Comparison of ENCODE assay signal across 18 cellular contexts in the genomic region with DNA sequence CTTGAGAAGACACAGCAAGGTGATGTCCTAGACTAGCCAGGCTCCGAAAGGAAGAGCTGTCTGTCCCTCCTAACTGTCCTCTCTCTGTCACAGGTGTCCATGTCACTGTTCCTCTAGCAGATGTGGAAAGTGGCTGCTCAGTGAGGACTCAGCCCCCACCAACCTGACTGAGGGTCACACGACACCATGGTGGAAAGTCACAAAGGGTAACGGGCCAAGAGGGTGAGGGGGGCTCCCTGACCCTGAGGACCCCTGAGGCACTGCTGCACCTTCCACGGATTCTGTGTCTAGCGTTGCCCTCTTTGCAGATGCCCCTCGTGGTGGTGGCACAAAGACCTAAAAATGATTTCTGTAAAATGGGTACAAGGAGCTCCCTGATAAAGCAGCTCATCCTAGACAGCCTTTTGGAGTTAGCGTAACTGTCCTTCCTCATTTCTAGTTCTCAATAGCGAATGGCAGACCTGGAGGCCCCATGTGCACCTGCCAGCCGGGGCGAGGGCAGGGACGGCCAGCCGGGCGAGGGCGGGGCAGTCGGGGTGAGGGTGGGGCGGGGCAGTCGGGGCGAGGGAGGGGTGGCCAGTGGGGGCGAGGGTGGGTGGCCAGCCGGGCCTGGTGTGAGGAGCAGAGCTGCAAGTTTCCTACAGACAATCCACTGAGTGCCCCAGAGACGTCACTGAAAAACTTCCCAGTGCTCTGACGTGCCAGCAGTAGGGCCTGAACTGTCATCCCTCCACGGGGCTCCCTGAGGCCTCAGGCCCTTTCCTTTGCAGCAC. TPM values are rescaled to one million over a fixed set of nuclear protein-coding genes. Genes with fewer than 3 reads are reported as not detected.
A peak's percentile ranks its signal among the peaks of the same experiment; 100 is the strongest.
DNase-seq lines count a peak whose midpoint lies in the region; ATAC-seq, FAIRE-seq and TF ChIP-seq lines count a peak whose summit lies in the region.
"Had no signal": no experiment of that assay in that cellular context is flagged by ENCODE, and none has a peak within 500 bp of the region (broad histone marks: within the 10 kb centered on the region; RNA-seq: fewer than 3 reads in every experiment).

No MANE protein-coding gene starts in this region.

- H2AFZ ChIP-seq in GM12878 (ENCODE audit: control insufficient read depth, low read depth, low read length), result no peak overlapping the region

- TF ChIP-seq EP300 in GM12878 (IDR thresholded peaks at IDR 0.05; ENCODE audit: borderline replicate concordance in 1 of 2, control insufficient read depth in 1 of 2, low read depth in 2 of 2, low read length in 2 of 2), result no peak
- TF ChIP-seq EP300 in gastroesophageal sphincter (IDR thresholded peaks at IDR 0.05), result no peak

- no peak overlapping the region for H3K4me2 ChIP-seq in GM12878 (ENCODE audit: control insufficient read depth, insufficient read depth)

- intact Hi-C loops in Caco-2 (cut with micrococcal nuclease; ENCODE audit: unreplicated experiment) (no loop called here), GM12878 (cut with micrococcal nuclease; ENCODE audit: unreplicated experiment) (no loop called here)

- no peak for TF ChIP-seq RAD21 in GM12878 (IDR thresholded peaks at IDR 0.05; ENCODE audit: insufficient read depth, low read depth, low read length)

- RAD21 ChIA-PET in GM12878 (lab: Charles Lee; ENCODE audit: unreplicated experiment), result no interaction called here

- SMC1A ChIA-PET in GM12878 (lab: Charles Lee; ENCODE audit: uncharacterized antibody, unreplicated experiment), result no interaction called here

- H3K9me3 ChIP-seq in Caco-2 (no peaks in the 10 kb centered on the region), GM12878 (replicated peaks; ENCODE audit: control insufficient read depth, insufficient read depth, low read length) (no peaks in the 10 kb centered on the region), lung (ENCODE audit: control insufficient read depth in 2 of 2, insufficient read depth in 1 of 2, low read length in 1 of 2) (peaks cover 0 to 2% of the 10 kb centered on the region in 2 donors), BE2C (no peaks in the 10 kb centered on the region), gastroesophageal sphincter (no peaks in the 10 kb centered on the region)
- H3K9me3 ChIP-seq: left lung, neutrophil had no signal

- in situ Hi-C loops in GM12878 (cut with MboI), result no loop called here

- CTCF ChIA-PET in Caco-2 (lab: Charles Lee), result no interaction called here
- CTCF ChIA-PET in GM12878 (lab: Yijun Ruan, JAX), result no interaction called here

- FAIRE-seq in GM12878 (lab: Jason Lieb, UNC), result no peak
- FAIRE-seq: astrocyte had no signal

- H4K20me1 ChIP-seq in GM12878 (ENCODE audit: control insufficient read depth, insufficient read depth), result no peaks in the 10 kb centered on the region

- H3K36me3 ChIP-seq in Caco-2 (ENCODE audit: control insufficient read depth, insufficient read depth, low read length) (no peaks in the 10 kb centered on the region; the same call in 1 of the 2 replicates), GM12878 (ENCODE audit: control insufficient read depth in 2 of 2, insufficient read depth in 2 of 2, low read length in 1 of 2) (peaks cover 8 to 17% of the 10 kb centered on the region in 2 experiments; a peak in 3 of 4 replicates), lung (ENCODE audit: control insufficient read depth in 2 of 2, insufficient read depth in 2 of 2, low read length in 2 of 2) (peaks cover 0 to 46% of the 10 kb centered on the region in 2 donors), BE2C (peaks cover 26% of the 10 kb centered on the region), gastroesophageal sphincter (peaks cover 0 to 72% of the 10 kb centered on the region in 2 donors)

- no peaks in the 10 kb centered on the region for H3K4me1 Mint-ChIP-seq in Caco-2 (ENCODE audit: low read depth, unreplicated experiment)

- H3K4me3 Mint-ChIP-seq in Caco-2 (ENCODE audit: unreplicated experiment), result no peak overlapping the region

- H3K27me3 ChIP-seq in Caco-2 (replicated peaks; ENCODE audit: control insufficient read depth, insufficient read depth, low read length) (no peaks in the 10 kb centered on the region), GM12878 (replicated peaks in 1 of 2; ENCODE audit: control insufficient read depth in 2 of 2, insufficient read depth in 2 of 2, low read length in 1 of 2) (no peaks in the 10 kb centered on the region), lung (ENCODE audit: control insufficient read depth, insufficient read depth) (no peaks in the 10 kb centered on the region), BE2C (no peaks in the 10 kb centered on the region), gastroesophageal sphincter (no peaks in the 10 kb centered on the region)
- H3K27me3 ChIP-seq: left lung, neutrophil had no signal

- no peaks in the 10 kb centered on the region for H3K79me2 ChIP-seq in GM12878 (ENCODE audit: control insufficient read depth, insufficient read depth, low read length)

- peak; percentile 0 for DNase-seq in Ammon's horn (ENCODE audit: low spot score)
- DNase-seq in Caco-2, result no peak
- DNase-seq in GM12878 (ENCODE audit: low read depth, low spot score), result no peak
- peak; percentile 15 for DNase-seq in lung (ENCODE audit: low spot score)
- no peak for DNase-seq in BE2C
- no peak for DNase-seq in germinal center (ENCODE audit: low spot score)
- DNase-seq: activated CD4-positive, alpha-beta T cell treated with anti-CD3 and anti-CD28 coated beads, Interleukin-2, amount 50 U/mL, for 1 hour; cerebellar nuclear complex; effector CD8-positive, alpha-beta T cell; EL; NCI-H1436; NCI-H524 treated with DMSO at 0.1 percent for 48 hours had no signal

- no peak overlapping the region for H3K27ac ChIP-seq in GM12878 (ENCODE audit: control insufficient read depth, insufficient read depth)
- H3K27ac ChIP-seq in lung (ENCODE audit: low read depth in 1 of 2, low read length in 1 of 2), result no peak overlapping the region
- H3K27ac ChIP-seq in gastroesophageal sphincter, result no peak overlapping the region
- H3K27ac ChIP-seq: left lung, neutrophil had no signal

- no peak overlapping the region for H3K27ac Mint-ChIP-seq in Caco-2 (ENCODE audit: unreplicated experiment)

- H3K9me3 Mint-ChIP-seq in Caco-2 (ENCODE audit: unreplicated experiment), result no peaks in the 10 kb centered on the region
- H3K9me3 Mint-ChIP-seq: activated naive CD4-positive, alpha-beta T cell treated with anti-CD3 and anti-CD28 coated beads, Interleukin-2, amount 50 U/mL, for 72 hours had no signal

- H3K27me3 Mint-ChIP-seq in Caco-2 (ENCODE audit: insufficient read depth, unreplicated experiment), result no peaks in the 10 kb centered on the region

- TF ChIP-seq POLR2A in GM12878 (IDR thresholded peaks at IDR 0.05; ENCODE audit: low read depth, low read length), result no peak
- TF ChIP-seq POLR2A in gastroesophageal sphincter (IDR thresholded peaks at IDR 0.05), result no peak

- H3K4me3 ChIP-seq in Caco-2 (ENCODE audit: low read depth, low read length) (no peak overlapping the region), GM12878 (no peak overlapping the region), lung (no peak overlapping the region), BE2C (ENCODE audit: low read depth, low read length) (no peak overlapping the region), gastroesophageal sphincter (no peak overlapping the region)
- H3K4me3 ChIP-seq: left lung had no signal

- POLR2A ChIA-PET in Caco-2 (lab: Charles Lee), result no interaction called here
- POLR2A ChIA-PET in GM12878 (lab: Charles Lee), result no interaction called here

- H3K9ac ChIP-seq in GM12878 (ENCODE audit: control insufficient read depth, insufficient read depth, low read length), result no peak overlapping the region

- TF ChIP-seq CTCF in Caco-2 (IDR thresholded peaks at IDR 0.05; ENCODE audit: insufficient read depth in 1 of 2, low read depth in 1 of 2, low read length in 1 of 2, severe bottlenecking in 1 of 2, unreplicated experiment in 1 of 2) (no peak), GM12878 (IDR thresholded peaks at IDR 0.05 in 2 of 3, conservative IDR thresholded peaks at IDR 0.05 in 1 of 3; ENCODE audit: control insufficient read depth in 2 of 3, extremely low read depth in 1 of 3, insufficient read depth in 1 of 3, low read depth in 3 of 3, low read length in 3 of 3) (no peak), lung (IDR thresholded peaks at IDR 0.05; ENCODE audit: control extremely low read depth, extremely low read depth) (no peak), BE2C (IDR thresholded peaks at IDR 0.05; ENCODE audit: low read depth, low read length) (no peak), gastroesophageal sphincter (IDR thresholded peaks at IDR 0.05) (no peak)

- TSS peak; percentile 59 for BruUV-seq in Caco-2 (replicated peaks; lab: Mats Ljungman, UMichigan)
- TSS peak; percentile 47 for BruUV-seq in GM12878 (replicated peaks; lab: Mats Ljungman, UMichigan)

- peaks cover 47% of the 10 kb centered on the region for H3K36me3 Mint-ChIP-seq in Caco-2 (ENCODE audit: insufficient read depth, unreplicated experiment)

- H3K4me1 ChIP-seq in Caco-2 (no peaks in the 10 kb centered on the region), GM12878 (ENCODE audit: control insufficient read depth, insufficient read depth, low read length) (peaks cover 5% of the 10 kb centered on the region), lung (ENCODE audit: control insufficient read depth in 2 of 2, insufficient read depth in 2 of 2, low read length in 2 of 2) (no peaks in the 10 kb centered on the region), BE2C (no peaks in the 10 kb centered on the region), gastroesophageal sphincter (no peaks in the 10 kb centered on the region)
- H3K4me1 ChIP-seq: left lung had no signal

- no peak for ATAC-seq in GM12878
- ATAC-seq in lung (ENCODE audit: insufficient read depth, low FRiP score), result no peak
- no peak for ATAC-seq in gastroesophageal sphincter
- no peak for ATAC-seq in HG02763 (IDR thresholded peaks at IDR 0.05; ENCODE audit: unreplicated experiment)
- ATAC-seq: activated naive CD4-positive, alpha-beta T cell treated with anti-CD3 and anti-CD28 coated beads, Interleukin-2, amount 50 U/mL, for 72 hours; left lung had no signal

- WGBS in GM12878 (ENCODE audit: insufficient coverage, insufficient replicate concordance, low lambda C conversion rate, missing lambda C conversion rate), result 87% methylated on average over 11 of the region's 23 CpGs
- WGBS in lung, 2 donors, result 93 to 95% methylated on average over 23 of the region's 23 CpGs
- WGBS in gastroesophageal sphincter (ENCODE audit: low coverage in 1 of 2), 2 donors, result 100% methylated on average over 1 of the region's 23 CpGs

RNA-seq across cellular contexts. Expression of a gene that starts 23.4 kb away (rescaled TPM):
- total RNA-seq in Caco-2 (2022) (32.0 and 36.5 TPM in 2 replicates), GM12878 (2014; rRNA removed) (5.3 and 7.6 TPM in 2 replicates), GM12878 (2014; rRNA removed; fragmentation: Illumina TruSeq; extraction: Trizol) (3.6 and 4.5 TPM in 2 replicates), GM12878 (2021) (11.8 and 15.1 TPM in 2 replicates), lung (10 to 100 TPM; 34.1 to 35.7 TPM), gastroesophageal sphincter (10 to 100 TPM; 17.6 to 31.1 (median 24.2) TPM)
- total RNA-seq in GM12878 (2013; cell fraction: nucleolus; rRNA removed), result 49.9 and 52.0 TPM in 2 replicates
- 5.5 TPM for polyA plus RNA-seq in GM12878 (2011; ENCODE audit: low read depth)
- polyA plus RNA-seq in GM12878 (2011; rRNA removed) (8.0 and 9.1 TPM in 2 replicates), GM12878 (2014; fragmentation: Illumina TruSeq; extraction: Trizol) (4.7 and 8.0 TPM in 2 replicates), GM12878 (2014; fragmentation: Nextera tagmentation; extraction: Ambion mirVana) (1 to 10 TPM; 1.2 to 1.6 TPM), GM12878 (2014; rRNA removed) (12.2 and 12.7 TPM in 2 replicates), GM12878 (2016; fragmentation: Nextera tagmentation; extraction: Ambion mirVana) (1 to 10 TPM; 5.2 to 6.0 TPM), lung (10 to 100 TPM; 17.9 to 18.1 TPM)
- polyA plus RNA-seq in GM12878 (2011; cell fraction: cytosol; rRNA removed), result 7.5 and 9.1 TPM in 2 replicates
- 97.7 and 118 TPM in 2 replicates for polyA plus RNA-seq in GM12878 (2011; cell fraction: nucleus; rRNA removed)
- polyA plus RNA-seq in GM12878 (2012), result 13.8 and 15.7 TPM in 2 replicates
- 6.0 and 9.5 TPM in 2 replicates for polyA minus RNA-seq in GM12878 (2011; rRNA and poly(A)+ RNA removed)
- polyA minus RNA-seq in GM12878 (2011; cell fraction: cytosol; rRNA and poly(A)+ RNA removed), result 0.67 and 1.8 TPM in 2 replicates
- polyA minus RNA-seq in GM12878 (2011; cell fraction: nucleus; rRNA and poly(A)+ RNA removed), result 19.7 and 22.3 TPM in 2 replicates
- polyA plus RNA-seq in BE2C (2012; ENCODE audit: insufficient read depth, insufficient read length, low read depth), result 83.0 TPM

Comparison
In these comparisons a context has a peak if more than half of its experiments do, and no peak if none do; other contexts are left out.
1. DNase-seq: peak in Ammon's horn (single experiment) and lung (single experiment); none in Caco-2 (0 of 2), GM12878 (single experiment), BE2C (single experiment) and germinal center (single experiment).